In the genomic region with DNA sequence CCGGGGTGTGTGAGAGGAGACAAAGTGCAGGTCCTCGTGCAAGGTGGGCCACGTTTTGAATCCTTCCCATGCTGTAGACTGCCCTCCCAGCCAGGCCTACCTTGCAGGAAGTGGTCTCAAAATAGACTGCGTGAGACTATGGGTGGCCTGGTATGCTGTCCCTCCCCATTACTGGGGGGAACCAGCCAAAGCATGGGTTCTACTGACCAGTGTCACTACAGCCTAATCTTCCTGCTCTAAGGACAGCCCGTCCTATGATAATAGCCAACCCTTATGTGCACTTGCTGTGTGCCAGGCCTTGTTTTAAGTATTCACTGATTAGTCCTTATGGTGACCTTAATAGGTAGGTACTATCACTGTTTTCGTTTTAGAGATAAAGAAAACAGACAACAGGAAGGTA, we compare ENCODE assay signal across 17 cellular contexts. TPM values are rescaled to one million over a fixed set of nuclear protein-coding genes. Genes with fewer than 3 reads are reported as not detected.
A peak's percentile ranks its signal among the peaks of the same experiment; 100 is the strongest.
DNase-seq lines count a peak whose midpoint lies in the region; ATAC-seq and TF ChIP-seq lines count a peak whose summit lies in the region.
"Had no signal": no experiment of that assay in that cellular context is flagged by ENCODE, and none has a peak within 500 bp of the region (broad histone marks: within the 10 kb centered on the region; RNA-seq: fewer than 3 reads in every experiment).

No MANE protein-coding gene starts in this region.

- peak overlapping the region; percentile 16 for H3K27ac Mint-ChIP-seq in mesothelial cell of epicardium
- H3K27ac Mint-ChIP-seq in glutamatergic neuron (ENCODE audit: unreplicated experiment) = no peak overlapping the region
- no peak overlapping the region for H3K27ac Mint-ChIP-seq in activated CD4-positive, alpha-beta memory T cell treated with anti-CD3 and anti-CD28 coated beads for 36 hours

- ATAC-seq in Right ventricle myocardium inferior = peak; percentile 47
- ATAC-seq in heart right ventricle = peak in 6 of 8 donors; percentile 23 to 83 (median 38)
- no peak for ATAC-seq in HG03095 (IDR thresholded peaks at IDR 0.05; ENCODE audit: unreplicated experiment)

- no peaks in the 10 kb centered on the region for H3K9me3 Mint-ChIP-seq in mesothelial cell of epicardium
- peaks cover 11% of the 10 kb centered on the region for H3K9me3 Mint-ChIP-seq in glutamatergic neuron (ENCODE audit: unreplicated experiment)
- no peaks in the 10 kb centered on the region for H3K9me3 Mint-ChIP-seq in activated CD4-positive, alpha-beta memory T cell treated with anti-CD3 and anti-CD28 coated beads for 36 hours

- 72 to 73% methylated on average over 6 of the region's 6 CpGs for WGBS in heart right ventricle, 2 donors

- peaks cover 2 to 47% (median 21%) of the 10 kb centered on the region in 9 donors for H3K4me1 ChIP-seq in heart right ventricle

- DNase-seq in Right ventricle myocardium inferior (ENCODE audit: missing footprints) (no peak), cardiac septum (ENCODE audit: low spot score) (no peak), heart right ventricle (no peak), mesothelial cell of epicardium (ENCODE audit: low spot score in 2 of 2, unreplicated experiment in 2 of 2) (no peak), glutamatergic neuron (no peak), NCI-H446 treated with DMSO at 0.1 percent for 48 hours (lab: John Stamatoyannopoulos, UW) (no peak)
- no peak for DNase-seq in activated CD4-positive, alpha-beta memory T cell treated with anti-CD3 and anti-CD28 coated beads for 36 hours
- DNase-seq: 8988T, DMS 273 treated with DMSO at 0.1 percent for 48 hours, HCEC 1CT, KBM-7, NCI-H1092 treated with DMSO at 0.1 percent for 48 hours, NCI-H1694, NCI-H2107, NCI-H226 had no signal

- POLR2A ChIA-PET in activated CD4-positive, alpha-beta memory T cell treated with anti-CD3 and anti-CD28 coated beads for 36 hours (lab: Charles Lee) = no interaction called here

- peaks cover 46% of the 10 kb centered on the region for H3K4me1 Mint-ChIP-seq in mesothelial cell of epicardium
- H3K4me1 Mint-ChIP-seq in glutamatergic neuron (ENCODE audit: low read depth, unreplicated experiment) = peaks cover 49% of the 10 kb centered on the region
- no peaks in the 10 kb centered on the region for H3K4me1 Mint-ChIP-seq in activated CD4-positive, alpha-beta memory T cell treated with anti-CD3 and anti-CD28 coated beads for 36 hours (ENCODE audit: low read depth)

- H3K27me3 Mint-ChIP-seq in mesothelial cell of epicardium (ENCODE audit: low read depth) (no peaks in the 10 kb centered on the region), glutamatergic neuron (ENCODE audit: unreplicated experiment) (peaks cover 8% of the 10 kb centered on the region)
- no peaks in the 10 kb centered on the region for H3K27me3 Mint-ChIP-seq in activated CD4-positive, alpha-beta memory T cell treated with anti-CD3 and anti-CD28 coated beads for 36 hours

- H3K27ac ChIP-seq in heart right ventricle = peak overlapping the region in 6 of 10 donors; percentile 15 to 61 (median 36)
- H3K27ac ChIP-seq: BLaER1 treated with 17β-estradiol and CSF1 and Interleukin-3, amounts not matched to agents 10 nM and 100 nM had no signal

- TF ChIP-seq CTCF in heart right ventricle (IDR thresholded peaks at IDR 0.05) (no peak), mesothelial cell of epicardium (IDR thresholded peaks at IDR 0.05; ENCODE audit: unreplicated experiment) (no peak), glutamatergic neuron (IDR thresholded peaks at IDR 0.05; ENCODE audit: partially characterized antibody, unreplicated experiment) (no peak)

- no peaks in the 10 kb centered on the region for H3K27me3 ChIP-seq in heart right ventricle
- H3K27me3 ChIP-seq: BLaER1 treated with 17β-estradiol and CSF1 and Interleukin-3, amounts not matched to agents 10 nM and 100 nM had no signal

- H3K36me3 Mint-ChIP-seq in mesothelial cell of epicardium = peaks cover 20% of the 10 kb centered on the region
- no peaks in the 10 kb centered on the region for H3K36me3 Mint-ChIP-seq in glutamatergic neuron (ENCODE audit: unreplicated experiment)
- peaks cover 4% of the 10 kb centered on the region for H3K36me3 Mint-ChIP-seq in activated CD4-positive, alpha-beta memory T cell treated with anti-CD3 and anti-CD28 coated beads for 36 hours

- H3K4me3 ChIP-seq in heart right ventricle = no peak overlapping the region
- H3K4me3 ChIP-seq: BLaER1 treated with 17β-estradiol and CSF1 and Interleukin-3, amounts not matched to agents 10 nM and 100 nM had no signal

- no peaks in the 10 kb centered on the region for H3K9me3 ChIP-seq in heart right ventricle
- H3K9me3 ChIP-seq: BLaER1 treated with 17β-estradiol and CSF1 and Interleukin-3, amounts not matched to agents 10 nM and 100 nM had no signal

- no peak overlapping the region for H3K4me3 Mint-ChIP-seq in mesothelial cell of epicardium
- no peak overlapping the region for H3K4me3 Mint-ChIP-seq in glutamatergic neuron (ENCODE audit: unreplicated experiment)
- H3K4me3 Mint-ChIP-seq in activated CD4-positive, alpha-beta memory T cell treated with anti-CD3 and anti-CD28 coated beads for 36 hours = no peak overlapping the region

- intact Hi-C loops in Right ventricle myocardium inferior (cut with DNase I) = no loop called here
- intact Hi-C loops in cardiac septum (cut with DNase I) = loop anchor here (5.0 kb wide), 1 partner anchor 37 kb away; the partner anchor contains the start of gene FOXP4
- intact Hi-C loops in heart right ventricle (cut with DNase I) = loop anchor here in 1 of 10 donors (5.0 kb wide), 1 partner anchor 37 kb away; the partner anchor contains the start of gene FOXP4
- intact Hi-C loops in activated CD4-positive, alpha-beta memory T cell treated with anti-CD3 and anti-CD28 coated beads for 36 hours (cut with micrococcal nuclease) = no loop called here

- CTCF ChIA-PET in activated CD4-positive, alpha-beta memory T cell treated with anti-CD3 and anti-CD28 coated beads for 36 hours (lab: Charles Lee) = no interaction called here

- H3K36me3 ChIP-seq in heart right ventricle = peaks cover 0 to 34% (median 0%) of the 10 kb centered on the region in 9 donors

RNA-seq across cellular contexts. Expression of gene FOXP4, which starts 38.0 kb away (rescaled TPM):
- total RNA-seq in Right ventricle myocardium inferior = 13.9 TPM
- 20.3 TPM for total RNA-seq in cardiac septum
- 10 to 100 TPM; 12.7 to 18.0 (median 13.7) TPM for total RNA-seq in heart right ventricle
- 10 to 100 TPM in 1 of 2 donors, 1 to 10 TPM in 1; 8.9 to 12.9 TPM for polyA plus RNA-seq in heart right ventricle
- total RNA-seq in mesothelial cell of epicardium = 85.1 to 91.0 TPM (median 87.9 TPM) in 3 replicates
- 27.9 TPM for total RNA-seq in glutamatergic neuron (ENCODE audit: unreplicated experiment)
- 10 to 100 TPM; 19.5 to 21.6 TPM for total RNA-seq in activated CD4-positive, alpha-beta memory T cell treated with anti-CD3 and anti-CD28 coated beads for 36 hours

RNA-seq across cellular contexts. Expression of gene MDFI, which starts 54.1 kb away (rescaled TPM):
- total RNA-seq in Right ventricle myocardium inferior (1.3 TPM), cardiac septum (4.3 TPM), heart right ventricle (1 to 10 TPM in 6 of 10 donors, under 1 TPM in 4; 0.34 to 2.7 (median 1.2) TPM), mesothelial cell of epicardium (146 to 149 TPM (median 148 TPM) in 3 replicates), glutamatergic neuron (ENCODE audit: unreplicated experiment) (7.9 TPM)
- 1 to 10 TPM; 1.2 to 4.4 TPM for polyA plus RNA-seq in heart right ventricle
- total RNA-seq in activated CD4-positive, alpha-beta memory T cell treated with anti-CD3 and anti-CD28 coated beads for 36 hours = not detected

Comparison
In these comparisons a context has a peak if more than half of its experiments do, and no peak if none do; other contexts are left out.
1. RNA of gene MDFI, which starts 54.1 kb away (total RNA-seq): 146 to 149 TPM in mesothelial cell of epicardium; 7.9 TPM in glutamatergic neuron (single experiment), 4.3 TPM in cardiac septum (single experiment), 0.34 to 2.7 TPM in heart right ventricle, 1.3 TPM in Right ventricle myocardium inferior (single experiment) and not detected in activated CD4-positive, alpha-beta memory T cell treated with anti-CD3 and anti-CD28 coated beads for 36 hours; every median in the first group is over 10 times any median in the second.